In genomic region chr4:167887726-167888125, GRCh38 we compare ENCODE assay signal across 25 cellular contexts.
DNase-seq lines count a peak whose midpoint lies in the region; ATAC-seq, FAIRE-seq and TF ChIP-seq lines count a peak whose summit lies in the region.
"Had no signal": no experiment of that assay in that cellular context is flagged by ENCODE, and none has a peak within 500 bp of the region (broad histone marks: within the 10 kb centered on the region; RNA-seq: fewer than 3 reads in every experiment).

No MANE protein-coding gene starts in this region.

- no peak overlapping the region for H3K4ac ChIP-seq in H1 (replicated peaks; ENCODE audit: insufficient read length, low read depth, low read length)
- no peak overlapping the region for H3K4ac ChIP-seq in neuronal stem cell (ENCODE audit: low read length)

- no peak overlapping the region for H4K5ac ChIP-seq in H1 (ENCODE audit: insufficient read length, low read depth, low read length)

- POLR2A ChIA-PET in H1 (lab: Charles Lee; ENCODE audit: partially characterized antibody) = no interaction called here

- H2BK15ac ChIP-seq in H1 (ENCODE audit: low read length) (no peak overlapping the region), neuronal stem cell (ENCODE audit: low read length) (no peak overlapping the region)

- no peaks in the 10 kb centered on the region for H3K36me3 ChIP-seq in H1 (ENCODE audit: control insufficient read depth in 2 of 4, insufficient read depth in 4 of 4, low read length in 3 of 4)
- no peaks in the 10 kb centered on the region for H3K36me3 ChIP-seq in neuronal stem cell (replicated peaks in 1 of 2; ENCODE audit: control insufficient read depth in 2 of 2, insufficient read depth in 2 of 2, low read length in 2 of 2)
- no peaks in the 10 kb centered on the region for H3K36me3 ChIP-seq in aorta (ENCODE audit: control insufficient read depth in 1 of 2, insufficient read depth in 2 of 2, low read length in 1 of 2)
- H3K36me3 ChIP-seq: BLaER1 had no signal

- no peaks in the 10 kb centered on the region for H3K36me3 Mint-ChIP-seq in activated naive CD8-positive, alpha-beta T cell treated with anti-CD3 and anti-CD28 coated beads, Interleukin-2, amount 50 U/mL, for 24 hours (ENCODE audit: low read depth)
- no peaks in the 10 kb centered on the region for H3K36me3 Mint-ChIP-seq in activated naive CD8-positive, alpha-beta T cell treated with anti-CD3 and anti-CD28 coated beads for 36 hours
- H3K36me3 Mint-ChIP-seq: CD4-positive, CD25-positive, alpha-beta regulatory T cell; CD8-positive, alpha-beta T cell had no signal

- no peak overlapping the region for H3K4me3 Mint-ChIP-seq in activated naive CD8-positive, alpha-beta T cell treated with anti-CD3 and anti-CD28 coated beads, Interleukin-2, amount 50 U/mL, for 24 hours
- H3K4me3 Mint-ChIP-seq in activated naive CD8-positive, alpha-beta T cell treated with anti-CD3 and anti-CD28 coated beads for 36 hours = no peak overlapping the region
- H3K4me3 Mint-ChIP-seq: B cell; CD4-positive, CD25-positive, alpha-beta regulatory T cell; CD8-positive, alpha-beta T cell had no signal

- H3K18ac ChIP-seq in H1 (ENCODE audit: extremely low read depth, low read length) (no peak overlapping the region), neuronal stem cell (ENCODE audit: low read length) (peak overlapping the region; percentile 84)

- H4K20me1 ChIP-seq in H1 (replicated peaks in 1 of 2; ENCODE audit: control insufficient read depth in 1 of 2, insufficient read depth in 2 of 2, low read length in 2 of 2) = no peaks in the 10 kb centered on the region
- H4K20me1 ChIP-seq: BLaER1 had no signal

- H3K27me3 ChIP-seq in H1 (replicated peaks in 1 of 4; ENCODE audit: control insufficient read depth in 3 of 4, extremely low read depth in 1 of 4, insufficient read depth in 3 of 4, low read length in 3 of 4) (no peaks in the 10 kb centered on the region), neuronal stem cell (ENCODE audit: control insufficient read depth in 3 of 3, insufficient read depth in 3 of 3, low read depth in 1 of 3, low read length in 3 of 3) (no peaks in the 10 kb centered on the region), aorta (ENCODE audit: control insufficient read depth in 1 of 2, insufficient read depth in 2 of 2, low read length in 1 of 2) (no peaks in the 10 kb centered on the region)
- H3K27me3 ChIP-seq: BLaER1 had no signal

- no peak overlapping the region for H3K23ac ChIP-seq in H1 (ENCODE audit: insufficient read length)
- H3K23ac ChIP-seq in neuronal stem cell (ENCODE audit: low read depth, low read length, poor library complexity) = no peak overlapping the region

- H3K27ac ChIP-seq in H1 (ENCODE audit: low read depth, low read length) = no peak overlapping the region
- H3K27ac ChIP-seq in neuronal stem cell (replicated peaks; ENCODE audit: low read length) = no peak overlapping the region
- no peak overlapping the region for H3K27ac ChIP-seq in aorta (ENCODE audit: low read depth in 1 of 2, low read length in 2 of 2)
- H3K27ac ChIP-seq: 22Rv1, BLaER1, C4-2B had no signal

- FAIRE-seq in H1 (lab: Jason Lieb, UNC) = no peak
- FAIRE-seq: A204.1, D721Med, GM12878, GM18507 had no signal

- H2AK5ac ChIP-seq in H1 (ENCODE audit: low read depth, low read length) = no peak overlapping the region
- H2AK5ac ChIP-seq in neuronal stem cell (ENCODE audit: low read depth, low read length) = peak overlapping the region; percentile 6

- H3K27ac Mint-ChIP-seq in activated naive CD8-positive, alpha-beta T cell treated with anti-CD3 and anti-CD28 coated beads, Interleukin-2, amount 50 U/mL, for 24 hours = no peak overlapping the region
- no peak overlapping the region for H3K27ac Mint-ChIP-seq in activated naive CD8-positive, alpha-beta T cell treated with anti-CD3 and anti-CD28 coated beads for 36 hours
- H3K27ac Mint-ChIP-seq: B cell; CD4-positive, CD25-positive, alpha-beta regulatory T cell; CD8-positive, alpha-beta T cell had no signal

- H3K79me1 ChIP-seq in H1 (ENCODE audit: low read depth, low read length) = no peaks in the 10 kb centered on the region
- no peaks in the 10 kb centered on the region for H3K79me1 ChIP-seq in neuronal stem cell (ENCODE audit: low read depth, low read length)

- H3K4me1 Mint-ChIP-seq in activated naive CD8-positive, alpha-beta T cell treated with anti-CD3 and anti-CD28 coated beads, Interleukin-2, amount 50 U/mL, for 24 hours = no peaks in the 10 kb centered on the region
- no peaks in the 10 kb centered on the region for H3K4me1 Mint-ChIP-seq in activated naive CD8-positive, alpha-beta T cell treated with anti-CD3 and anti-CD28 coated beads for 36 hours
- H3K4me1 Mint-ChIP-seq: B cell; CD4-positive, CD25-positive, alpha-beta regulatory T cell had no signal

- intact Hi-C loops in aorta (cut with DNase I) = no loop called here

- H3K27me3 Mint-ChIP-seq in activated naive CD8-positive, alpha-beta T cell treated with anti-CD3 and anti-CD28 coated beads, Interleukin-2, amount 50 U/mL, for 24 hours = no peaks in the 10 kb centered on the region
- H3K27me3 Mint-ChIP-seq in activated naive CD8-positive, alpha-beta T cell treated with anti-CD3 and anti-CD28 coated beads for 36 hours = no peaks in the 10 kb centered on the region
- H3K27me3 Mint-ChIP-seq: B cell; CD4-positive, CD25-positive, alpha-beta regulatory T cell had no signal

- no peak overlapping the region for H2BK20ac ChIP-seq in H1 (ENCODE audit: low read length)

- TF ChIP-seq POLR2A in H1 (IDR thresholded peaks at IDR 0.05; ENCODE audit: control extremely low read depth in 1 of 2, low read depth in 2 of 2, low read length in 2 of 2) = no peak

- WGBS in H1 (ENCODE audit: extremely low coverage in 1 of 2, insufficient coverage in 1 of 2, insufficient read length in 1 of 2, insufficient replicate concordance in 2 of 2, low coverage in 1 of 2, low lambda C conversion rate in 2 of 2, missing lambda C conversion rate in 1 of 2), 2 experiments = 75% methylated on average over 6 of the region's 6 CpGs; no CpG with 5 or more reads in 1 of the 2 experiments
- no CpG with 5 or more reads among the region's 6 CpGs for WGBS in neuronal stem cell (ENCODE audit: extremely low coverage in 2 of 2, insufficient read length in 2 of 2, insufficient replicate concordance in 1 of 2), 2 donors
- 89 to 90% methylated on average over 6 of the region's 6 CpGs for WGBS in aorta, 2 donors

- TF ChIP-seq EP300 in H1 (IDR thresholded peaks at IDR 0.05; ENCODE audit: borderline replicate concordance in 1 of 2, low read depth in 2 of 2, low read length in 2 of 2) = no peak

- no peak overlapping the region for H3K4me2 ChIP-seq in H1 (ENCODE audit: insufficient read depth in 1 of 2, low read depth in 2 of 2, low read length in 2 of 2)
- no peak overlapping the region for H3K4me2 ChIP-seq in neuronal stem cell (ENCODE audit: insufficient read depth, low read length, poor library complexity, severe bottlenecking)
- H3K4me2 ChIP-seq: BLaER1 had no signal

- no peak overlapping the region for H2AFZ ChIP-seq in H1 (ENCODE audit: low read length)
- peak overlapping the region; percentile 22 for H2AFZ ChIP-seq in neuronal stem cell (ENCODE audit: low read length)

- H3K14ac ChIP-seq in H1 (ENCODE audit: insufficient read length) (no peak overlapping the region), neuronal stem cell (ENCODE audit: low read length) (no peak overlapping the region)

- ATAC-seq in activated naive CD8-positive, alpha-beta T cell treated with anti-CD3 and anti-CD28 coated beads, Interleukin-2, amount 50 U/mL, for 24 hours = peak; percentile 40
- ATAC-seq in aorta (ENCODE audit: low FRiP score) (peak; percentile 49), GM18498 (IDR thresholded peaks at IDR 0.05; ENCODE audit: unreplicated experiment) (no peak), GM19467 (IDR thresholded peaks at IDR 0.05; ENCODE audit: unreplicated experiment) (no peak)
- ATAC-seq: CD8-positive, alpha-beta T cell; GM12878; HCT116 had no signal

- CTCF ChIA-PET in H1 (lab: Charles Lee; ENCODE audit: partially characterized antibody) = no interaction called here

- H2BK5ac ChIP-seq in H1 (ENCODE audit: low read depth, low read length) = no peak overlapping the region
- no peak overlapping the region for H2BK5ac ChIP-seq in neuronal stem cell (ENCODE audit: low read length)

- peak overlapping the region; percentile 88 for H4K91ac ChIP-seq in H1 (replicated peaks; ENCODE audit: insufficient read length, low read length)
- H4K91ac ChIP-seq in neuronal stem cell (ENCODE audit: low read depth, low read length, poor library complexity) = no peak overlapping the region

- TF ChIP-seq RAD21 in H1 (IDR thresholded peaks at IDR 0.05 in 1 of 2, conservative IDR thresholded peaks at IDR 0.05 in 1 of 2; ENCODE audit: low read depth in 2 of 2, low read length in 2 of 2) = no peak

- no peaks in the 10 kb centered on the region for H3K23me2 ChIP-seq in H1 (ENCODE audit: low read depth, low read length)

- no peak for DNase-seq in activated naive CD8-positive, alpha-beta T cell treated with anti-CD3 and anti-CD28 coated beads, Interleukin-2, amount 50 U/mL, for 24 hours
- no peak for DNase-seq in activated naive CD8-positive, alpha-beta T cell treated with anti-CD3 and anti-CD28 coated beads for 36 hours
- no peak for DNase-seq in H1 (ENCODE audit: low read depth in 1 of 2, low spot score in 2 of 2)
- DNase-seq in neuronal stem cell (ENCODE audit: low spot score) = no peak
- DNase-seq in aorta = no peak
- no peak for DNase-seq in COLO668 (lab: John Stamatoyannopoulos, UW; ENCODE audit: unreplicated experiment)
- DNase-seq: CD4-positive, CD25-positive, alpha-beta regulatory T cell; CD8-positive, alpha-beta T cell; DMS 273 treated with DMSO at 0.1 percent for 48 hours; DMS79; EL; GDM1; GOT3; H7 had no signal

- TF ChIP-seq CTCF in H1 (IDR thresholded peaks at IDR 0.05; ENCODE audit: control extremely low read depth in 1 of 3, insufficient read depth in 1 of 3, low read depth in 1 of 3, low read length in 3 of 3) = no peak

- H3K4me3 ChIP-seq in H1 (ENCODE audit: extremely low read depth in 1 of 4, insufficient read depth in 2 of 4, low read depth in 3 of 4, low read length in 4 of 4) = no peak overlapping the region
- peak overlapping the region in 1 of 2 donors; percentile 61 for H3K4me3 ChIP-seq in neuronal stem cell (ENCODE audit: low read length in 2 of 2)
- no peak overlapping the region for H3K4me3 ChIP-seq in aorta (ENCODE audit: low read length in 2 of 2)
- H3K4me3 ChIP-seq: BLaER1, GM12878 had no signal

- no peaks in the 10 kb centered on the region for H3K79me2 ChIP-seq in H1 (ENCODE audit: control insufficient read depth in 1 of 2, insufficient read depth in 2 of 2, low read length in 2 of 2)

- peaks cover 3% of the 10 kb centered on the region for H3K9me3 Mint-ChIP-seq in activated naive CD8-positive, alpha-beta T cell treated with anti-CD3 and anti-CD28 coated beads, Interleukin-2, amount 50 U/mL, for 24 hours
- peaks cover 2% of the 10 kb centered on the region for H3K9me3 Mint-ChIP-seq in activated naive CD8-positive, alpha-beta T cell treated with anti-CD3 and anti-CD28 coated beads for 36 hours

- H2BK120ac ChIP-seq in H1 (replicated peaks; ENCODE audit: low read depth, low read length) (no peak overlapping the region), neuronal stem cell (ENCODE audit: low read depth, low read length) (no peak overlapping the region)

- H4K8ac ChIP-seq in H1 (ENCODE audit: extremely low read depth, insufficient read depth, low read length) (no peak overlapping the region), neuronal stem cell (ENCODE audit: low read depth, low read length) (no peak overlapping the region)

- H3K9me3 ChIP-seq in H1 (ENCODE audit: insufficient read depth in 2 of 2, low read depth in 1 of 2, low read length in 1 of 2) (no peaks in the 10 kb centered on the region), neuronal stem cell (replicated peaks in 1 of 2; ENCODE audit: control insufficient read depth in 2 of 2, insufficient read depth in 1 of 2, low read depth in 1 of 2, low read length in 2 of 2) (peaks cover 2 to 9% of the 10 kb centered on the region in 2 donors), aorta (ENCODE audit: control insufficient read depth, low read length) (no peaks in the 10 kb centered on the region)

- peaks cover 0 to 6% (median 3%) of the 10 kb centered on the region in 4 experiments; a peak in 4 of 7 replicates for H3K4me1 ChIP-seq in H1 (replicated peaks in 1 of 4; ENCODE audit: control insufficient read depth in 3 of 4, insufficient read depth in 4 of 4, low read length in 3 of 4)
- H3K4me1 ChIP-seq in neuronal stem cell (ENCODE audit: control insufficient read depth in 2 of 2, insufficient read depth in 1 of 2, low read depth in 1 of 2, low read length in 2 of 2) = peaks cover 0 to 4% of the 10 kb centered on the region in 2 donors
- no peaks in the 10 kb centered on the region for H3K4me1 ChIP-seq in aorta (ENCODE audit: control insufficient read depth in 1 of 2, insufficient read depth in 2 of 2, low read length in 2 of 2)
- H3K4me1 ChIP-seq: BLaER1 had no signal

- H3K9ac ChIP-seq in H1 (replicated peaks in 1 of 4; ENCODE audit: extremely low read depth in 1 of 4, low read depth in 3 of 4, low read length in 3 of 4) (no peak overlapping the region), neuronal stem cell (ENCODE audit: low read depth, low read length, poor library complexity) (no peak overlapping the region)
- H3K9ac ChIP-seq: BLaER1 had no signal

- H2BK12ac ChIP-seq in H1 (ENCODE audit: low read depth, low read length) = no peak overlapping the region
- H2BK12ac ChIP-seq in neuronal stem cell (ENCODE audit: low read length) = peak overlapping the region; percentile 69

- no peak overlapping the region for H3K56ac ChIP-seq in H1 (replicated peaks; ENCODE audit: insufficient read length, low read depth, low read length)

Comparison
In these comparisons a context has a peak if more than half of its experiments do, and no peak if none do; other contexts are left out.
1. ATAC-seq: peak in activated naive CD8-positive, alpha-beta T cell treated with anti-CD3 and anti-CD28 coated beads, Interleukin-2, amount 50 U/mL, for 24 hours (single experiment) and aorta (single experiment); none in GM18498 (single experiment) and GM19467 (single experiment).